ENCODE assay signal across 26 cellular contexts in the genomic region with DNA sequence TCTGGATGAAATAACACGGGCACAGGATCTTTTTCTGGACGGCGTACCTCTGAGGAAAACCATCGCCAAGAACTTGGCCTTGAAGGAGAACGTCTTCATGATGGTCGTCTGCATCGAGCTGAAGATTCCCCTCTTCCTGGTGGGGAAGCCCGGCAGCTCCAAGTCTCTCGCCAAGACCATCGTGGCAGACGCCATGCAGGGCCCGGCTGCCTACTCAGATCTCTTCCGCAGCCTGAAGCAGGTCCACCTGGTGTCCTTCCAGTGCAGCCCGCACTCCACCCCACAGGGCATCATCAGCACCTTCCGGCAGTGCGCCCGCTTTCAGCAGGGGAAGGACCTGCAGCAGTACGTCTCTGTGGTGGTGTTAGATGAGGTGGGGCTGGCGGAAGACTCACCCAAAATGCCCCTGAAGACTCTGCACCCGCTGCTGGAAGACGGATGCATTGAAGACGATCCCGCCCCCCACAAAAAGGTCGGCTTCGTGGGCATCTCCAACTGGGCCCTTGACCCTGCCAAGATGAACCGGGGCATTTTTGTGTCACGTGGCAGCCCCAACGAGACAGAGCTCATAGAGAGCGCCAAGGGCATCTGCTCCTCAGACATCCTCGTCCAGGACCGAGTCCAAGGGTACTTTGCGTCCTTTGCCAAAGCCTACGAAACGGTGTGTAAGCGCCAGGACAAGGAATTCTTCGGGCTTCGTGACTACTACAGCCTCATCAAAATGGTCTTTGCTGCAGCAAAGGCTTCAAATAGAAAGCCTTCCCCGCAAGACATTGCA.
"Had no signal": no experiment of that assay in that cellular context is flagged by ENCODE, and none has a peak within 500 bp of the region (broad histone marks: within the 10 kb centered on the region; RNA-seq: fewer than 3 reads in every experiment).

No MANE protein-coding gene starts in this region.

- ATAC-seq: activated CD4-positive, alpha-beta T cell treated with anti-CD3 and anti-CD28 coated beads for 36 hours; K562; Panc1 had no signal

- H3K4me2 ChIP-seq: SK-N-SH had no signal

- DNase-seq: activated CD4-positive, alpha-beta memory T cell treated with anti-CD3 and anti-CD28 coated beads, Interleukin-2, amount 10 ng/mL, durations not matched to agents 7 days and 5 days; activated CD4-positive, alpha-beta T cell treated with anti-CD3 and anti-CD28 coated beads for 36 hours; activated CD4-positive, alpha-beta T cell treated with anti-CD3 and anti-CD28 coated beads, Interleukin-2, amount 50 U/mL, for 1 hour; activated gamma-delta T cell treated with Interleukin-2 at 50 U/mL for 16 hours; activated T-cell treated with anti-CD3 and anti-CD28 coated beads for 4 hours; brain microvascular endothelial cell; Karpas-422; MM.1S; NCI-H1105; NCI-H1436; NCI-H187; NCI-H2081; NCI-H510A treated with DMSO at 0.1 percent for 48 hours; NCI-H69; NK-92 treated with Interleukin-12 subunit alpha and Interleukin-12 subunit beta, amount 100 ng/mL, for 24 hours; OCI-M1; Right ventricle myocardium superior; RPMI8226; SJCRH30; SK-N-SH; T-helper 1 cell; WERI-Rb-1 had no signal

- H3K27ac Mint-ChIP-seq: activated CD4-positive, alpha-beta memory T cell treated with anti-CD3 and anti-CD28 coated beads, Interleukin-2, amount 10 ng/mL, durations not matched to agents 7 days and 5 days had no signal

- H3K27me3 ChIP-seq: brain microvascular endothelial cell, cardiac muscle cell, SJCRH30 had no signal

- H3K4me3 ChIP-seq: cardiac muscle cell, K562, SJCRH30 had no signal

- H3K27ac ChIP-seq: brain microvascular endothelial cell, cardiac muscle cell, SJCRH30, WERI-Rb-1 had no signal

- H3K4me3 Mint-ChIP-seq: activated CD4-positive, alpha-beta memory T cell treated with anti-CD3 and anti-CD28 coated beads, Interleukin-2, amount 10 ng/mL, durations not matched to agents 7 days and 5 days; activated CD4-positive, alpha-beta T cell treated with anti-CD3 and anti-CD28 coated beads for 36 hours; activated naive CD4-positive, alpha-beta T cell treated with anti-CD3 and anti-CD28 coated beads, Interleukin-2, amount 50 U/mL, for 24 hours had no signal

- H3K9ac ChIP-seq: SK-N-SH had no signal

- H3K4me1 Mint-ChIP-seq: activated naive CD4-positive, alpha-beta T cell treated with anti-CD3 and anti-CD28 coated beads, Interleukin-2, amount 50 U/mL, for 24 hours had no signal

- H3K9me3 Mint-ChIP-seq: activated CD4-positive, alpha-beta memory T cell treated with anti-CD3 and anti-CD28 coated beads, Interleukin-2, amount 10 ng/mL, durations not matched to agents 7 days and 5 days; activated naive CD4-positive, alpha-beta T cell treated with anti-CD3 and anti-CD28 coated beads, Interleukin-2, amount 50 U/mL, for 24 hours had no signal

- FAIRE-seq: K562 had no signal

- H3K27me3 Mint-ChIP-seq: activated CD4-positive, alpha-beta memory T cell treated with anti-CD3 and anti-CD28 coated beads, Interleukin-2, amount 10 ng/mL, durations not matched to agents 7 days and 5 days; activated CD4-positive, alpha-beta T cell treated with anti-CD3 and anti-CD28 coated beads for 36 hours; activated naive CD4-positive, alpha-beta T cell treated with anti-CD3 and anti-CD28 coated beads, Interleukin-2, amount 50 U/mL, for 24 hours had no signal

- H3K9me3 ChIP-seq: SJCRH30, SK-N-SH had no signal
